ENCODE assay signal across 11 cellular contexts in genomic region chr21:34936874-34937563, GRCh38.
DNase-seq lines count a peak whose midpoint lies in the region; ATAC-seq and TF ChIP-seq lines count a peak whose summit lies in the region.
"Had no signal": no experiment of that assay in that cellular context is flagged by ENCODE, and none has a peak within 500 bp of the region (broad histone marks: within the 10 kb centered on the region; RNA-seq: fewer than 3 reads in every experiment).

No MANE protein-coding gene starts in this region.

- peak; percentile 34 for DNase-seq in COR-L47 (lab: John Stamatoyannopoulos, UW)
- DNase-seq in IMR-90 = no peak
- no peak for DNase-seq in mesothelial cell of epicardium (ENCODE audit: low spot score in 2 of 2, unreplicated experiment in 2 of 2)
- DNase-seq in erythroblast (lab: John Stamatoyannopoulos, UW) = no peak
- DNase-seq in GM19240 (ENCODE audit: insufficient read length, low spot score) = no peak
- DNase-seq: caudate nucleus, H9, right cardiac atrium, T-helper 9 cell had no signal

- H3K9ac ChIP-seq in IMR-90 (ENCODE audit: low read depth, low read length) = no peak overlapping the region

- intact Hi-C loops in IMR-90 (cut with micrococcal nuclease) = no loop called here

- H3K4me3 ChIP-seq in IMR-90 (ENCODE audit: insufficient read depth, low read depth, low read length) = no peak overlapping the region

- peak overlapping the region; percentile 77; the same call in 1 of the 2 replicates for H3K4ac ChIP-seq in IMR-90 (ENCODE audit: low read depth, low read length)

- dilution Hi-C loops in IMR-90 (cut with HindIII; ENCODE audit: low sequenced_read_pairs, unreplicated experiment) = no loop called here

- H3K4me2 ChIP-seq in IMR-90 (ENCODE audit: low read depth, low read length) = no peak overlapping the region

- no peak overlapping the region for H3K27ac ChIP-seq in IMR-90 (ENCODE audit: insufficient read depth, low read length)

- H3K79me1 ChIP-seq in IMR-90 (ENCODE audit: low read depth in 1 of 2, low read length in 2 of 2) = peaks cover 0 to 6% of the 10 kb centered on the region in 2 experiments; a peak in 1 of 4 replicates

- H3K9me1 ChIP-seq in IMR-90 (ENCODE audit: insufficient read depth, low read length) = peaks cover 2% of the 10 kb centered on the region; the same call in 1 of the 2 replicates

- POLR2A ChIA-PET in IMR-90 (lab: Charles Lee; ENCODE audit: unreplicated experiment) = interaction anchor here (0.6 kb wide), 1 partner anchor 1990 kb away, joined by 8 read pairs; no protein-coding TSS in a partner anchor

- no peaks in the 10 kb centered on the region for H4K20me1 ChIP-seq in IMR-90 (ENCODE audit: insufficient read depth, low read length)

- peak overlapping the region; percentile 98 for H3K27ac Mint-ChIP-seq in activated naive CD8-positive, alpha-beta T cell
- H3K27ac Mint-ChIP-seq in mesothelial cell of epicardium = peak overlapping the region; percentile 74
- H3K27ac Mint-ChIP-seq: H9 had no signal

- no peak overlapping the region for H2AK9ac ChIP-seq in IMR-90 (replicated peaks; ENCODE audit: low read depth, low read length, poor library complexity)

- WGBS in IMR-90 (ENCODE audit: extremely low coverage in 2 of 2, insufficient read length in 1 of 2), 2 experiments = 50% methylated on average over 1 of the region's 4 CpGs; no CpG with 5 or more reads in 1 of the 2 experiments

- peak overlapping the region; percentile 80; the same call in 2 of the 3 replicates for H2BK15ac ChIP-seq in IMR-90 (ENCODE audit: low read depth, low read length)

- peaks cover 98% of the 10 kb centered on the region for H3K4me1 Mint-ChIP-seq in activated naive CD8-positive, alpha-beta T cell (ENCODE audit: low read depth)
- peaks cover 24% of the 10 kb centered on the region for H3K4me1 Mint-ChIP-seq in mesothelial cell of epicardium

- TF ChIP-seq POLR2A in IMR-90 (IDR thresholded peaks at IDR 0.05; ENCODE audit: low read depth, low read length) (no peak), erythroblast (IDR thresholded peaks at IDR 0.05; ENCODE audit: low read length) (no peak)

- H3K36me3 ChIP-seq in IMR-90 (ENCODE audit: control insufficient read depth, insufficient read depth, low read length) = no peaks in the 10 kb centered on the region

- no peak overlapping the region for H3K56ac ChIP-seq in IMR-90 (ENCODE audit: extremely low read depth, insufficient read depth, low read length)

- H3K27me3 Mint-ChIP-seq in activated naive CD8-positive, alpha-beta T cell = no peaks in the 10 kb centered on the region
- H3K27me3 Mint-ChIP-seq in mesothelial cell of epicardium (ENCODE audit: low read depth) = peaks cover 15% of the 10 kb centered on the region

- H3K27me3 ChIP-seq in IMR-90 (ENCODE audit: control insufficient read depth, insufficient read depth, low read length) = no peaks in the 10 kb centered on the region

- peak overlapping the region; percentile 70 for H3K4me3 Mint-ChIP-seq in activated naive CD8-positive, alpha-beta T cell
- no peak overlapping the region for H3K4me3 Mint-ChIP-seq in mesothelial cell of epicardium
- H3K4me3 Mint-ChIP-seq: H9 had no signal

- ATAC-seq in IMR-90 (ENCODE audit: low read depth) (no peak; the same call in 1 of the 2 replicates), HG02885 (IDR thresholded peaks at IDR 0.05; ENCODE audit: poor library complexity, unreplicated experiment) (no peak)
- ATAC-seq: right cardiac atrium had no signal

- CTCF ChIA-PET in IMR-90 (lab: Yijun Ruan, JAX) = interaction anchor here (0.5 kb wide), 1 partner anchor 54 kb away, joined by 3 read pairs; no protein-coding TSS in a partner anchor

- peaks cover 14% of the 10 kb centered on the region for H3K4me1 ChIP-seq in IMR-90 (ENCODE audit: control insufficient read depth, insufficient read depth, low read length)

- H2AK5ac ChIP-seq in IMR-90 (ENCODE audit: low read depth, low read length) = peak overlapping the region; percentile 54; the same call in 1 of the 2 replicates

- H3K18ac ChIP-seq in IMR-90 (ENCODE audit: low read depth, low read length) = no peak overlapping the region

- no peaks in the 10 kb centered on the region for H3K9me3 Mint-ChIP-seq in activated naive CD8-positive, alpha-beta T cell (ENCODE audit: low read depth)
- no peaks in the 10 kb centered on the region for H3K9me3 Mint-ChIP-seq in mesothelial cell of epicardium
- H3K9me3 Mint-ChIP-seq: H9 had no signal

- no TSS peak for BruUV-seq in IMR-90 (replicated peaks; lab: Mats Ljungman, UMichigan)

- TF ChIP-seq RAD21 in IMR-90 (IDR thresholded peaks at IDR 0.05; ENCODE audit: low read length) = no peak

- peak overlapping the region in 1 of 2 experiments; percentile 46; a peak in 2 of 4 replicates for H4K8ac ChIP-seq in IMR-90 (ENCODE audit: low read depth in 2 of 2, low read length in 2 of 2)

- in situ Hi-C loops in IMR-90 (cut with MboI; ENCODE audit: low sequenced_read_pairs) = no loop called here

- peak overlapping the region; percentile 76 for H2BK120ac ChIP-seq in IMR-90 (ENCODE audit: low read depth, low read length)

- no peak overlapping the region for H4K5ac ChIP-seq in IMR-90 (ENCODE audit: low read depth, low read length)

- no peak overlapping the region for H3K14ac ChIP-seq in IMR-90 (replicated peaks; ENCODE audit: low read depth, low read length)

- TF ChIP-seq CTCF in IMR-90 (conservative IDR thresholded peaks at IDR 0.05; ENCODE audit: low read depth, low read length) (no peak), mesothelial cell of epicardium (IDR thresholded peaks at IDR 0.05; ENCODE audit: unreplicated experiment) (no peak)

- peak overlapping the region; percentile 71; the same call in 1 of the 2 replicates for H4K91ac ChIP-seq in IMR-90 (ENCODE audit: insufficient read depth, low read depth, low read length)

- H2AFZ ChIP-seq in IMR-90 (replicated peaks; ENCODE audit: low read length, poor library complexity) = no peak overlapping the region

- no peaks in the 10 kb centered on the region for H3K9me3 ChIP-seq in IMR-90 (ENCODE audit: control insufficient read depth, insufficient read depth, low read length)

- peak overlapping the region; percentile 94; the same call in 1 of the 2 replicates for H3K23ac ChIP-seq in IMR-90 (ENCODE audit: low read depth, low read length)

- H2BK5ac ChIP-seq in IMR-90 (ENCODE audit: low read depth, low read length, poor library complexity, severe bottlenecking) = no peak overlapping the region

- H2BK20ac ChIP-seq in IMR-90 (ENCODE audit: low read depth, low read length) = peak overlapping the region; percentile 67; the same call in 1 of the 2 replicates

- peaks cover 4% of the 10 kb centered on the region for H3K36me3 Mint-ChIP-seq in activated naive CD8-positive, alpha-beta T cell
- H3K36me3 Mint-ChIP-seq in mesothelial cell of epicardium = no peaks in the 10 kb centered on the region

TF ChIP-seq in IMR-90, 13 proteins besides CTCF, POLR2A, EP300 and RAD21:
- TF ChIP-seq RCOR1 (IDR thresholded peaks at IDR 0.05; ENCODE audit: insufficient replicate concordance, low read length) (no peak), ELK1 (IDR thresholded peaks at IDR 0.05; ENCODE audit: borderline replicate concordance, low read depth, low read length) (no peak), MAZ (IDR thresholded peaks at IDR 0.05; ENCODE audit: borderline replicate concordance, low read depth, low read length) (no peak), BHLHE40 (IDR thresholded peaks at IDR 0.05; ENCODE audit: low read depth, low read length) (no peak), MXI1 (IDR thresholded peaks at IDR 0.05; ENCODE audit: borderline replicate concordance, low read depth, low read length) (no peak), FOS (IDR thresholded peaks at IDR 0.05; ENCODE audit: low read depth, low read length) (no peak), NFE2L2 (IDR thresholded peaks at IDR 0.05; ENCODE audit: low read depth, low read length) (no peak), SMC3 (IDR thresholded peaks at IDR 0.05; ENCODE audit: low read depth, low read length) (no peak), USF2 (IDR thresholded peaks at IDR 0.05; ENCODE audit: low read depth, low read length) (no peak), CHD1 (IDR thresholded peaks at IDR 0.05; ENCODE audit: low read depth, low read length) (no peak), CEBPB (IDR thresholded peaks at IDR 0.05; ENCODE audit: low read depth, low read length) (no peak), MAFK (IDR thresholded peaks at IDR 0.05; ENCODE audit: low read depth, low read length) (no peak), RFX5 (IDR thresholded peaks at IDR 0.05; ENCODE audit: low read depth, low read length) (no peak)
